In genomic region chr6:125853740-125854139, GRCh38 we compare ENCODE assay signal across 19 cellular contexts.
"Had no signal": no experiment of that assay in that cellular context is flagged by ENCODE, and none has a peak within 500 bp of the region (broad histone marks: within the 10 kb centered on the region; RNA-seq: fewer than 3 reads in every experiment).

No MANE protein-coding gene starts in this region.

- H3K4me3 Mint-ChIP-seq: activated naive CD8-positive, alpha-beta T cell; dendritic cell treated with granulocyte-macrophage colony-stimulating factor and Interleukin-4, amounts not matched to agents 40 ng/mL and 50 ng/mL, for 4 days; effector memory CD8-positive, alpha-beta T cell; naive thymus-derived CD4-positive, alpha-beta T cell; neural progenitor cell; T-helper 2 cell treated with Interferon-gamma antibody and Interleukin-4, amounts not matched to agents 5 μg/mL and 100 μg/mL, for 36 hours had no signal

- H3K4me1 ChIP-seq: neural progenitor cell, prostate gland, right atrium auricular region, testis, upper lobe of left lung had no signal

- DNase-seq: activated CD4-positive, alpha-beta T cell treated with anti-CD3 and anti-CD28 coated beads, Interleukin-2, amount 50 U/mL, for 4 hours; activated gamma-delta T cell; amniotic stem cell; effector memory CD8-positive, alpha-beta T cell; foreskin melanocyte; glutamatergic neuron; hippocampal formation; islet precursor cell; left lung; naive thymus-derived CD4-positive, alpha-beta T cell; stomach; testis; upper lobe of left lung had no signal

- H3K27ac ChIP-seq: left lung, neural progenitor cell, prostate gland, right atrium auricular region, testis, upper lobe of left lung had no signal

- H3K4me1 Mint-ChIP-seq: neural progenitor cell had no signal

- H3K27me3 Mint-ChIP-seq: activated naive CD8-positive, alpha-beta T cell; dendritic cell treated with granulocyte-macrophage colony-stimulating factor and Interleukin-4, amounts not matched to agents 40 ng/mL and 50 ng/mL, for 4 days; effector memory CD8-positive, alpha-beta T cell; naive thymus-derived CD4-positive, alpha-beta T cell had no signal

- H3K9me3 ChIP-seq: left lung, prostate gland, right atrium auricular region, stomach, testis, upper lobe of left lung had no signal

- H3K4me3 ChIP-seq: left lung, neural progenitor cell, prostate gland, right atrium auricular region, stomach, testis, upper lobe of left lung had no signal

- H3K36me3 ChIP-seq: neural progenitor cell, prostate gland had no signal

- H3K27ac Mint-ChIP-seq: activated naive CD8-positive, alpha-beta T cell; dendritic cell treated with granulocyte-macrophage colony-stimulating factor and Interleukin-4, amounts not matched to agents 40 ng/mL and 50 ng/mL, for 4 days; neural progenitor cell; T-helper 2 cell treated with Interferon-gamma antibody and Interleukin-4, amounts not matched to agents 5 μg/mL and 100 μg/mL, for 36 hours had no signal

- ATAC-seq: effector memory CD8-positive, alpha-beta T cell; left lung; naive thymus-derived CD4-positive, alpha-beta T cell had no signal
